ENCODE assay signal across 6 cellular contexts in the genomic region with DNA sequence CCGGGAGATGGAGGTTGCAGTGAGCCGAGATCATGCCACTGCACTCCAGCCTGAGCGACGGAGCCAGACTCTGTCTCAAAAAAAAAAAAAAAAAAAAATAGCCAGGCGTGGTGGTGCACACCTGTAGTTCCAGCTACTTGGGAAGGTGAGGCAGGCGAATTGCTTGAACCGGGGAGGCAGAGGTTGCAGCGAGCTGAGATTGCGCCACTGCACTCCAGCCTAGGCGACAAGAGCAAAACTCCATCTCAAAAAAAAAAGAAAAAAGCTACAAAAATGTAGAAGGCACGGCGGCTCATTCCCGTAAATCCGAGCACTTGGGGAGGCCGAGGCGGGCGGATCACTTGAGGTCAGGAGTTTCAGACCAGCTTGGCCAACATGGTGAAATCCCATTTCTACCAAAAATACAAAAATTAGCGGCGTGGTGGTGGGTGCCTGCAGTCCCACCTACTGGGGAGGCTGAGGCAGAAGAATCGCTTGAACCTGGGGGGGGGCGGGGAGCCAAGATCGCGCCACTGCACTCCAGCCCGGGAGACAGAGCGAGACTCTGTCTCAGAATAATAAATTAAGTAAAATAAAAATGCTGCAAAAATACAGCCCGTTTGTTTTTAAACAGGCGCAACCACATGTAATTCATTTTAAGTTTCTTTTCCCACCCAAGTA. TPM values are rescaled to one million over a fixed set of nuclear protein-coding genes. Genes with fewer than 3 reads are reported as not detected.
A peak's percentile ranks its signal among the peaks of the same experiment; 100 is the strongest.
DNase-seq lines count a peak whose midpoint lies in the region; ATAC-seq and TF ChIP-seq lines count a peak whose summit lies in the region.
"Not testable (repeated sequence)": the region's sequence is repeated elsewhere in the genome, so short reads cannot be mapped to it uniquely, and the experiment has no call there.

No MANE protein-coding gene starts in this region.

- WGBS in mammary epithelial cell (ENCODE audit: low coverage, missing lambda C conversion rate) = 67% methylated on average over 25 of the region's 27 CpGs
- 56% methylated on average over 27 of the region's 27 CpGs for WGBS in right cardiac atrium

- H4K20me1 ChIP-seq in GM23338 (replicated peaks; ENCODE audit: insufficient read depth) = peaks cover 16% of the 10 kb centered on the region
- peaks cover 14% of the 10 kb centered on the region for H4K20me1 ChIP-seq in mammary epithelial cell (ENCODE audit: insufficient read depth, low read length)

- CTCF ChIA-PET in mammary epithelial cell (lab: Charles Lee; ENCODE audit: low non-redundant PET) = not testable (repeated sequence)

- peaks cover 21% of the 10 kb centered on the region for H3K27me3 Mint-ChIP-seq in GM23338 (ENCODE audit: insufficient read depth, low read depth, poor library complexity)
- H3K27me3 Mint-ChIP-seq in T-helper 17 cell, type B pancreatic cell: not testable (repeated sequence)

- H3K4me1 ChIP-seq in GM23338 (ENCODE audit: insufficient read depth) (peaks cover 26% of the 10 kb centered on the region; the same call in 1 of the 2 replicates), mammary epithelial cell (ENCODE audit: insufficient read depth, low read length) (peaks cover 42% of the 10 kb centered on the region), neuron (ENCODE audit: insufficient read depth, low read length) (peaks cover 25% of the 10 kb centered on the region)
- H3K4me1 ChIP-seq in right cardiac atrium (ENCODE audit: control insufficient read depth, insufficient read depth, low read length) = not testable (repeated sequence)

- H3K79me2 ChIP-seq in GM23338 (replicated peaks; ENCODE audit: insufficient read depth) = peaks cover 29% of the 10 kb centered on the region
- peaks cover 44% of the 10 kb centered on the region for H3K79me2 ChIP-seq in mammary epithelial cell (ENCODE audit: insufficient read depth, low read length)

- intact Hi-C loops in mammary epithelial cell (cut with micrococcal nuclease) = not testable (repeated sequence)
- intact Hi-C loops in right cardiac atrium (cut with DNase I) = loop anchor here in 1 of 4 donors (10.0 kb wide), 1 partner anchor 1195 kb away; no protein-coding TSS in a partner anchor

- not testable (repeated sequence) for H3K27ac ChIP-seq in GM23338 (ENCODE audit: low read depth); right cardiac atrium (ENCODE audit: low read length)
- H3K27ac ChIP-seq in mammary epithelial cell (ENCODE audit: insufficient read depth, low read depth, low read length) = peak overlapping the region; percentile 77

- H3K9me2 ChIP-seq in GM23338 (ENCODE audit: insufficient read depth) = not testable (repeated sequence)

- not testable (repeated sequence) for TF ChIP-seq CTCF in GM23338 (conservative IDR thresholded peaks at IDR 0.05; ENCODE audit: low read depth in 2 of 2); mammary epithelial cell (conservative IDR thresholded peaks at IDR 0.05 in 1 of 2, IDR thresholded peaks at IDR 0.05 in 1 of 2; ENCODE audit: extremely low read depth in 1 of 2, insufficient read depth in 1 of 2, low read depth in 1 of 2, low read length in 2 of 2); type B pancreatic cell (conservative IDR thresholded peaks at IDR 0.05)

- peak overlapping the region; percentile 84 for H3K9ac ChIP-seq in mammary epithelial cell (ENCODE audit: insufficient read depth, low read length)

- not testable (repeated sequence) for H3K27me3 ChIP-seq in GM23338 (ENCODE audit: insufficient read depth); mammary epithelial cell (ENCODE audit: insufficient read depth, low read length); right cardiac atrium (ENCODE audit: control insufficient read depth, insufficient read depth); neuron (ENCODE audit: insufficient read depth, low read length)

- TSS peak; percentile 52 for BruUV-seq in mammary epithelial cell (replicated peaks; lab: Mats Ljungman, UMichigan)

- H3K4me1 Mint-ChIP-seq in GM23338 = peaks cover 38% of the 10 kb centered on the region
- H3K4me1 Mint-ChIP-seq in T-helper 17 cell = peaks cover 19% of the 10 kb centered on the region
- H3K4me1 Mint-ChIP-seq in type B pancreatic cell (ENCODE audit: unreplicated experiment) = peaks cover 26% of the 10 kb centered on the region

- peak overlapping the region; percentile 81 for H3K4me3 Mint-ChIP-seq in GM23338
- H3K4me3 Mint-ChIP-seq in T-helper 17 cell = peak overlapping the region; percentile 97
- peak overlapping the region; percentile 84 for H3K4me3 Mint-ChIP-seq in type B pancreatic cell

- H3K4me2 ChIP-seq in GM23338 = peak overlapping the region; percentile 99
- H3K4me2 ChIP-seq in mammary epithelial cell (ENCODE audit: insufficient read depth, low read depth, low read length) = peak overlapping the region; percentile 81

- H3K27ac Mint-ChIP-seq in GM23338 = not testable (repeated sequence)
- H3K27ac Mint-ChIP-seq in T-helper 17 cell = peak overlapping the region; percentile 89
- H3K27ac Mint-ChIP-seq in type B pancreatic cell = peak overlapping the region; percentile 78

- 0 out of 2 replicates have a peak, but pooled peaks cover 28% of the 10 kb centered on the region for H3F3A ChIP-seq in GM23338 (replicated peaks; ENCODE audit: low read depth)

- H3K9me3 Mint-ChIP-seq in GM23338, type B pancreatic cell: not testable (repeated sequence)

- not testable (repeated sequence) for ATAC-seq in GM23338, T-helper 17 cell, right cardiac atrium

- not testable (repeated sequence) for H3K9me3 ChIP-seq in T-helper 17 cell (ENCODE audit: control insufficient read depth, low read length, poor library complexity, severe bottlenecking); mammary epithelial cell (replicated peaks; ENCODE audit: insufficient read depth, low read length); right cardiac atrium (ENCODE audit: control insufficient read depth, low read length); neuron (ENCODE audit: low read length)

- H3K4me3 ChIP-seq in GM23338 = peak overlapping the region; percentile 87
- H3K4me3 ChIP-seq in mammary epithelial cell (replicated peaks in 1 of 3; ENCODE audit: insufficient read depth in 1 of 3, low read depth in 2 of 3, low read length in 3 of 3) = peak overlapping the region; percentile 69 to 86 (median 79)
- H3K4me3 ChIP-seq in right cardiac atrium (ENCODE audit: low read length) = peak overlapping the region; percentile 49
- H3K4me3 ChIP-seq in neuron (ENCODE audit: low read length) = peak overlapping the region; percentile 65

- not testable (repeated sequence) for H3K36me3 ChIP-seq in GM23338 (ENCODE audit: insufficient read depth)
- peaks cover 17% of the 10 kb centered on the region for H3K36me3 ChIP-seq in mammary epithelial cell (ENCODE audit: insufficient read depth, low read length)
- H3K36me3 ChIP-seq in neuron (ENCODE audit: insufficient read depth, low read length) = peaks cover 23% of the 10 kb centered on the region

- in situ Hi-C loops in mammary epithelial cell (cut with MboI; ENCODE audit: low sequenced_read_pairs in 2 of 2) = loop anchor here in 1 of 2 donors (10.0 kb wide), 1 partner anchor 115 kb away; no protein-coding TSS in a partner anchor

- H2AFZ ChIP-seq in GM23338 (peak overlapping the region; percentile 47), mammary epithelial cell (ENCODE audit: low read depth, low read length) (peak overlapping the region; percentile 73), neuron (ENCODE audit: low read depth, low read length) (peak overlapping the region; percentile 53)

- dilution Hi-C loops in mammary epithelial cell (cut with HindIII; ENCODE audit: low sequenced_read_pairs) = not testable (repeated sequence)

- DNase-seq in GM23338 (ENCODE audit: low spot score); T-helper 17 cell; mammary epithelial cell; right cardiac atrium; type B pancreatic cell (ENCODE audit: extremely low spot score, unreplicated experiment): not testable (repeated sequence)

- H3K36me3 Mint-ChIP-seq in GM23338 (ENCODE audit: low read depth) (peaks cover 31% of the 10 kb centered on the region), type B pancreatic cell (peaks cover 17% of the 10 kb centered on the region)
- not testable (repeated sequence) for H3K36me3 Mint-ChIP-seq in T-helper 17 cell (ENCODE audit: low read depth)

RNA-seq across cellular contexts. Expression of a gene that starts 1.4 kb away (rescaled TPM):
- total RNA-seq in GM23338 (2014; rRNA removed; shearing (Covaris generic)) = 334 and 374 TPM in 2 replicates
- polyA plus RNA-seq in GM23338 (2016; fragmentation: Nextera tagmentation; extraction: Ambion mirVana) (389 and 408 TPM in 2 replicates), mammary epithelial cell (853 TPM), right cardiac atrium (591 TPM)
- total RNA-seq in T-helper 17 cell (10 to 100 TPM; 81.0 to 90.5 TPM), mammary epithelial cell (100 to 1,000 TPM; 177 to 464 TPM), right cardiac atrium (100 to 1,000 TPM; 203 to 461 (median 332) TPM), type B pancreatic cell (ENCODE audit: low replicate concordance) (326 and 349 TPM in 2 replicates)
- 613 TPM for polyA minus RNA-seq in mammary epithelial cell

RNA-seq across cellular contexts. Expression of a gene that starts 9.0 kb away (rescaled TPM):
- not detected in 2 replicates for total RNA-seq in GM23338 (2014; rRNA removed; shearing (Covaris generic))
- not detected in 2 replicates for polyA plus RNA-seq in GM23338 (2016; fragmentation: Nextera tagmentation; extraction: Ambion mirVana)
- not detected for total RNA-seq in T-helper 17 cell
- total RNA-seq in mammary epithelial cell = not detected
- polyA plus RNA-seq in mammary epithelial cell = not detected
- polyA minus RNA-seq in mammary epithelial cell = not detected
- not detected for total RNA-seq in right cardiac atrium
- not detected for polyA plus RNA-seq in right cardiac atrium
- 0.41 and 0.81 TPM in 2 replicates for total RNA-seq in type B pancreatic cell (ENCODE audit: low replicate concordance)

RNA-seq across cellular contexts. Expression of a gene that starts 11.4 kb away (rescaled TPM):
- not detected in 2 replicates for total RNA-seq in GM23338 (2014; rRNA removed; shearing (Covaris generic))
- not detected in 2 replicates for polyA plus RNA-seq in GM23338 (2016; fragmentation: Nextera tagmentation; extraction: Ambion mirVana)
- under 1 TPM in 1 of 2 donors, not detected in 1; 0.62 TPM for total RNA-seq in T-helper 17 cell
- not detected for total RNA-seq in mammary epithelial cell
- polyA plus RNA-seq in mammary epithelial cell = not detected
- not detected for polyA minus RNA-seq in mammary epithelial cell
- under 1 TPM in 3 of 4 donors, not detected in 1; 0.31 to 0.46 (median 0.32) TPM for total RNA-seq in right cardiac atrium
- 0.23 TPM for polyA plus RNA-seq in right cardiac atrium
- 0.31 TPM in 1 of 2 replicates, not detected in the other for total RNA-seq in type B pancreatic cell (ENCODE audit: low replicate concordance)

RNA-seq across cellular contexts. Expression of a gene that starts 12.4 kb away (rescaled TPM):
- total RNA-seq in GM23338 (2014; rRNA removed; shearing (Covaris generic)) = 0.63 TPM in 1 of 2 replicates, not detected in the other
- not detected in 2 replicates for polyA plus RNA-seq in GM23338 (2016; fragmentation: Nextera tagmentation; extraction: Ambion mirVana)
- not detected for total RNA-seq in T-helper 17 cell
- under 1 TPM in 1 of 2 donors, not detected in 1; 0.28 TPM for total RNA-seq in mammary epithelial cell
- 0.02 TPM for polyA plus RNA-seq in mammary epithelial cell
- not detected for polyA minus RNA-seq in mammary epithelial cell
- not detected for total RNA-seq in right cardiac atrium
- polyA plus RNA-seq in right cardiac atrium = 0.09 TPM
- 0.36 and 0.48 TPM in 2 replicates for total RNA-seq in type B pancreatic cell (ENCODE audit: low replicate concordance)

RNA-seq across cellular contexts. Expression of a gene that starts 14.7 kb away (rescaled TPM):
- total RNA-seq in GM23338 (2014; rRNA removed; shearing (Covaris generic)) = 1.4 and 2.0 TPM in 2 replicates
- 2.0 and 3.2 TPM in 2 replicates for polyA plus RNA-seq in GM23338 (2016; fragmentation: Nextera tagmentation; extraction: Ambion mirVana)
- under 1 TPM in 1 of 2 donors, not detected in 1; 0.52 TPM for total RNA-seq in T-helper 17 cell
- total RNA-seq in mammary epithelial cell = 1 to 10 TPM; 1.3 to 2.2 TPM
- 2.7 TPM for polyA plus RNA-seq in mammary epithelial cell
- polyA minus RNA-seq in mammary epithelial cell = not detected
- under 1 TPM in 1 of 4 donors, not detected in 3; 0.17 TPM for total RNA-seq in right cardiac atrium
- 0.32 TPM for polyA plus RNA-seq in right cardiac atrium
- total RNA-seq in type B pancreatic cell (ENCODE audit: low replicate concordance) = 0.86 and 1.5 TPM in 2 replicates
